Comparison of ENCODE assay signal across 1 cellular context in the genomic region with DNA sequence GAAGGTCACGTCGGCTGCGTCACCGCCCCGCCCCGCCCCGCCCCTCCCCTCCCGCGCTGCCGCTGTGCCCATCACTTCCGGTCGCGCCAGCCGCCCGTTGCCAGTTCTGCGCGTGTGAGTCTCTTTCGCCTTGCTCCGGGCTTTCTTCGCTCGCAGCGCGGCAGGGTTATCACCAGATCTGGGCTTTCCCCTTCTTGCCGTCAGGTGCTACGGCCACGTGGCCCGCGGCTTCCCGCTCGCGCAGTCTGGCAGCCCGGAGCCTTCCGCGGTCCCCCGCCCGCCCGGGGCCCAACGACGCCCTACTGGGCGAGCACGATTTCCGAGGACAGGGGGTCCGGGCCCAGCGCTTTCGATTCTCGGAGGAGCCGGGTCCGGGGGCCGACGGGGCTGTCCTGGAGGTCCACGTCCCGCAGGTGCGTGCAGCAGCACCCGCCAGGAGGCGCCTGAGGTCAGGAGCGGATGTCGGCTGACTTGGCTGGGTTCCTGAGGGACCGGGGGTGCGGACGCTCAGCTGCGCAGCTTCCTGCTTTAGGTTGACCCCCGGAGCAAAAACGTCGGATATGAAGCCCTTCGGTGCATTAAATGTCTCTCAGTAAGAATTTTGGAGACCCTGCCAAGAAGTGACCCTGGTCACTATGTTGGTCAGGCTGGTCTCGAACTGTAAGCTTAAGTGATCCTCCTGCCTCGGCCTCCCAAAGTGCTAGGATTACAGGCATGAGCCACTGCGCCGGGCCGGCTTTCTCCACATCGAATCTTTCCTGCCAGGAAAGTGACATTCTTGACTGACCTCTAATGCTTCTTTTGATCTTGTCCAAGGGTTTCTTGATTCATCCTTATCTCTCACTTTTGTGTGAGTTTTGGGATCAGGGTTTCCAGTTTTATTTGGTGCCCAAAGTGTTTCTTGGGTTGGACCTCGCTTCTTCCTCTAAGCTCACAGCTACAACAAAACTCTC.
A peak's percentile ranks its signal among the peaks of the same experiment; 100 is the strongest.
TF ChIP-seq lines count a peak whose summit lies in the region.

Gene METTL23 (plus strand): TSS at position 74 of the 953 bp plus-strand sequence. CDS start 2,872 bp downstream, outside the sequence.

TF ChIP-seq in HEK293, 187 proteins besides CTCF, POLR2A, EP300 and RAD21 (continued from another document):
- TF ChIP-seq ZNF660 (tag by site-specific recombination; IDR thresholded peaks at IDR 0.05) (peak; percentile 78; the same call in 1 of the 2 replicates), ZNF133 (tag by site-specific recombination; IDR thresholded peaks at IDR 0.05) (no peak), ZNF426 (tag by site-specific recombination; IDR thresholded peaks at IDR 0.05) (no peak)
